24 cellular contexts compared by ENCODE assay signal in the genomic region with DNA sequence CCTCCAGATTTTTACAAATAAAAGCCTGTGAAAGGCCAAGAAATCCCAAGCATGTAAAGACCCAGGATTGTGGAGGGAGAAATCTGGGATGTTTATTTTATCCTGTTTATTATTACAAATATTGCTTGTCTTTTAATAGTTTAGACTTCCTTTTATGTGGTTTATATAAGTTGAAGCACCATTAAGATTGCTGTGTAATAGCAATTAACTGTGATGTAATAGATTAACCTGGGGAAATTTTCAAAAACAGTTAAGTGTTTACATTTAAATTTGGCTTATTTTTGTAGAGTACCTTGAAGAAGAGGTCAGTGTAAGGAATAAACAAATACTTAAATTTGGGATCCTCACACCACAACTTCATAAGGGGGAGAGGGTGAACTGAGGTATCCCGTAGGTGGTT. TPM values are rescaled to one million over a fixed set of nuclear protein-coding genes. Genes with fewer than 3 reads are reported as not detected.
A peak's percentile ranks its signal among the peaks of the same experiment; 100 is the strongest.
DNase-seq lines count a peak whose midpoint lies in the region; ATAC-seq, FAIRE-seq and TF ChIP-seq lines count a peak whose summit lies in the region.
"Had no signal": no experiment of that assay in that cellular context is flagged by ENCODE, and none has a peak within 500 bp of the region (broad histone marks: within the 10 kb centered on the region; RNA-seq: fewer than 3 reads in every experiment).

No MANE protein-coding gene starts in this region.

- no peak for TF ChIP-seq RAD21 in K562 (CRISPR knock-in tag; conservative IDR thresholded peaks at IDR 0.05 in 1 of 2, IDR thresholded peaks at IDR 0.05 in 1 of 2)

- H3K4me3 ChIP-seq in HUES48 (ENCODE audit: low read depth, low read length): no peak overlapping the region
- no peak overlapping the region for H3K4me3 ChIP-seq in K562
- no peak overlapping the region for H3K4me3 ChIP-seq in osteoblast (ENCODE audit: insufficient read depth, low read length)
- no peak overlapping the region for H3K4me3 ChIP-seq in left ventricle myocardium inferior
- H3K4me3 ChIP-seq: left lung, suprapubic skin, uterus had no signal

- H3K9me1 ChIP-seq in K562 (ENCODE audit: control insufficient read depth, insufficient read depth, low read length): no peaks in the 10 kb centered on the region

- intact Hi-C loops in K562 (cut with micrococcal nuclease): no loop called here
- intact Hi-C loops in left ventricle myocardium inferior (cut with micrococcal nuclease): no loop called here

- no peak for ATAC-seq in K562
- ATAC-seq in HG02970 (IDR thresholded peaks at IDR 0.05; ENCODE audit: low FRiP score, unreplicated experiment): no peak
- ATAC-seq in HG03460 (IDR thresholded peaks at IDR 0.05; ENCODE audit: unreplicated experiment): no peak
- ATAC-seq: left lung had no signal

- H3K4me1 Mint-ChIP-seq in activated naive CD4-positive, alpha-beta T cell treated with anti-CD3 and anti-CD28 coated beads, Interleukin-2, amount 50 U/mL, for 24 hours: peaks cover 48% of the 10 kb centered on the region

- H3K36me3 ChIP-seq in HUES48 (ENCODE audit: control insufficient read depth, insufficient read depth, low read length) (peaks cover 20% of the 10 kb centered on the region), K562 (ENCODE audit: control insufficient read depth, insufficient read depth, low read length) (peaks cover 46% of the 10 kb centered on the region), osteoblast (ENCODE audit: insufficient read depth, low read length) (peaks cover 12% of the 10 kb centered on the region), left ventricle myocardium inferior (peaks cover 20% of the 10 kb centered on the region)
- H3K36me3 ChIP-seq: uterus had no signal

- peak overlapping the region; percentile 69 for H3K4me3 Mint-ChIP-seq in activated naive CD4-positive, alpha-beta T cell treated with anti-CD3 and anti-CD28 coated beads, Interleukin-2, amount 50 U/mL, for 24 hours

- TF ChIP-seq POLR2A in K562 (conservative IDR thresholded peaks at IDR 0.05): no peak

- peaks cover 12% of the 10 kb centered on the region for H4K20me1 ChIP-seq in K562 (replicated peaks; ENCODE audit: control insufficient read depth, insufficient read depth, low read length)
- peaks cover 34% of the 10 kb centered on the region for H4K20me1 ChIP-seq in osteoblast (ENCODE audit: insufficient read depth, low read length)

- CTCF ChIA-PET in K562 (lab: Yijun Ruan, JAX; ENCODE audit: low intra/inter-chr PET ratio): no interaction called here

- no TSS peak for BruUV-seq in K562 (replicated peaks; lab: Mats Ljungman, UMichigan)

- peaks cover 11% of the 10 kb centered on the region for H3K36me3 Mint-ChIP-seq in activated naive CD4-positive, alpha-beta T cell treated with anti-CD3 and anti-CD28 coated beads, Interleukin-2, amount 50 U/mL, for 24 hours

- H3K79me2 ChIP-seq in K562 (ENCODE audit: control insufficient read depth, insufficient read depth, low read length) (peaks cover 77% of the 10 kb centered on the region), osteoblast (ENCODE audit: insufficient read depth, low read length) (peaks cover 76% of the 10 kb centered on the region)

- TF ChIP-seq CTCF in K562 (IDR thresholded peaks at IDR 0.05 in 2 of 3, conservative IDR thresholded peaks at IDR 0.05 in 1 of 3; ENCODE audit: insufficient read depth in 2 of 3, low read depth in 1 of 3, low read length in 3 of 3): no peak
- TF ChIP-seq CTCF in osteoblast (IDR thresholded peaks at IDR 0.05; ENCODE audit: extremely low read depth, low read depth, low read length): no peak
- no peak for TF ChIP-seq CTCF in left ventricle myocardium inferior (IDR thresholded peaks at IDR 0.05; ENCODE audit: borderline replicate concordance)

- 93% methylated on average over 1 of the region's 1 CpG for WGBS in K562 (ENCODE audit: insufficient coverage, low coverage, missing lambda C conversion rate)

- H3K27ac ChIP-seq in HUES48 (ENCODE audit: low read depth, low read length) (peak overlapping the region; percentile 46), K562 (ENCODE audit: extremely low read depth, low read depth, low read length) (no peak overlapping the region), osteoblast (ENCODE audit: low read depth, low read length) (peak overlapping the region; percentile 13), left ventricle myocardium inferior (replicated peaks) (no peak overlapping the region)
- H3K27ac ChIP-seq: suprapubic skin, uterus had no signal

- FAIRE-seq in K562 (lab: Jason Lieb, UNC): peak; percentile 26
- FAIRE-seq: astrocyte, G401.6, TTC549 had no signal

- no peaks in the 10 kb centered on the region; the same call in 1 of the 2 replicates for H3K9me3 ChIP-seq in HUES48 (ENCODE audit: control insufficient read depth, insufficient read depth, low read length)
- H3K9me3 ChIP-seq in K562 (replicated peaks; ENCODE audit: control insufficient read depth, insufficient read depth, low read depth, low read length): no peaks in the 10 kb centered on the region
- H3K9me3 ChIP-seq in osteoblast (ENCODE audit: low read depth, low read length): no peaks in the 10 kb centered on the region
- H3K9me3 ChIP-seq in left ventricle myocardium inferior (replicated peaks): no peaks in the 10 kb centered on the region
- H3K9me3 ChIP-seq: left lung, suprapubic skin, uterus had no signal

- H2AFZ ChIP-seq in K562 (ENCODE audit: low read depth, low read length) (no peak overlapping the region), osteoblast (ENCODE audit: low read length) (no peak overlapping the region)

- H3K27me3 Mint-ChIP-seq in activated naive CD4-positive, alpha-beta T cell treated with anti-CD3 and anti-CD28 coated beads, Interleukin-2, amount 50 U/mL, for 24 hours: no peaks in the 10 kb centered on the region

- H3K4me1 ChIP-seq in HUES48 (ENCODE audit: control insufficient read depth, insufficient read depth, low read length): peaks cover 29% of the 10 kb centered on the region
- H3K4me1 ChIP-seq in K562 (replicated peaks in 1 of 2; ENCODE audit: control insufficient read depth in 2 of 2, insufficient read depth in 2 of 2, low read length in 2 of 2): peaks cover 3 to 8% of the 10 kb centered on the region in 2 experiments; a peak in 3 of 5 replicates
- peaks cover 8% of the 10 kb centered on the region for H3K4me1 ChIP-seq in osteoblast (ENCODE audit: insufficient read depth, low read length)
- H3K4me1 ChIP-seq in left ventricle myocardium inferior: peaks cover 23% of the 10 kb centered on the region
- H3K4me1 ChIP-seq: uterus had no signal

- TF ChIP-seq EP300 in K562 (IDR thresholded peaks at IDR 0.05; ENCODE audit: low read length): no peak

- POLR2A ChIA-PET in K562 (lab: Yijun Ruan, JAX): no interaction called here

- in situ Hi-C loops in K562 (cut with MboI): no loop called here

- H3K9ac ChIP-seq in HUES48 (ENCODE audit: low read depth, low read length): no peak overlapping the region
- H3K9ac ChIP-seq in K562 (ENCODE audit: insufficient read depth in 1 of 2, low read depth in 2 of 2, low read length in 2 of 2): no peak overlapping the region

- H3K4me2 ChIP-seq in K562 (ENCODE audit: insufficient read depth, low read length): no peak overlapping the region
- H3K4me2 ChIP-seq in osteoblast (ENCODE audit: insufficient read depth, low read length): no peak overlapping the region

- H3K27ac Mint-ChIP-seq in activated naive CD4-positive, alpha-beta T cell treated with anti-CD3 and anti-CD28 coated beads, Interleukin-2, amount 50 U/mL, for 24 hours: peak overlapping the region; percentile 89

- no peak for DNase-seq in activated naive CD4-positive, alpha-beta T cell treated with anti-CD3 and anti-CD28 coated beads, Interleukin-2, amount 50 U/mL, for 16 hours
- DNase-seq in K562 (ENCODE audit: extremely low read depth in 1 of 4, low spot score in 3 of 4): no peak
- no peak for DNase-seq in osteoblast (ENCODE audit: insufficient read length, low spot score, missing footprints)
- no peak for DNase-seq in left ventricle myocardium inferior
- DNase-seq: activated CD4-positive, alpha-beta T cell treated with anti-CD3 and anti-CD28 coated beads for 48 hours; C1 segment of cervical spinal cord; cerebellar nuclear complex; DMS153; foreskin melanocyte; left lung; NCI-H1092 treated with DMSO at 0.1 percent for 48 hours; NCI-H2029; NCI-H226; NCI-H774; stimulated activated CD4-positive, alpha-beta T cell treated with anti-CD3 and anti-CD28 coated beads, Interleukin-1b, Interleukin-23, amount 100 ng/mL, for 48 hours; uterus had no signal

- H3K9me3 Mint-ChIP-seq in activated naive CD4-positive, alpha-beta T cell treated with anti-CD3 and anti-CD28 coated beads, Interleukin-2, amount 50 U/mL, for 24 hours: no peaks in the 10 kb centered on the region

- H3K27me3 ChIP-seq in HUES48 (ENCODE audit: control insufficient read depth, insufficient read depth, low read length) (no peaks in the 10 kb centered on the region), K562 (ENCODE audit: control insufficient read depth in 2 of 2, insufficient read depth in 2 of 2, low read length in 2 of 2) (no peaks in the 10 kb centered on the region), osteoblast (ENCODE audit: insufficient read depth, low read length) (no peaks in the 10 kb centered on the region), left ventricle myocardium inferior (ENCODE audit: low read depth) (no peaks in the 10 kb centered on the region)
- H3K27me3 ChIP-seq: left lung, suprapubic skin, uterus had no signal

TF ChIP-seq in K562, 482 proteins besides CTCF, POLR2A, EP300 and RAD21 (continues in another document):
- TF ChIP-seq YBX1 (IDR thresholded peaks at IDR 0.05) (no peak), ERF (CRISPR knock-in tag; IDR thresholded peaks at IDR 0.05) (no peak), ARID1B (IDR thresholded peaks at IDR 0.05) (no peak), RBM14 (IDR thresholded peaks at IDR 0.05; ENCODE audit: borderline replicate concordance, insufficient read depth, low read depth, low read length) (no peak)

RNA-seq across cellular contexts. Expression of a gene that starts 27.0 kb away (rescaled TPM):
- total RNA-seq in K562 (2011; cell fraction: chromatin; rRNA removed; ENCODE audit: low replicate concordance): 28.5 and 56.2 TPM in 2 replicates
- 14.8 and 19.5 TPM in 2 replicates for total RNA-seq in K562 (2011; cell fraction: nucleolus; rRNA removed)
- 43.9 and 84.6 TPM in 2 replicates for total RNA-seq in K562 (2011; cell fraction: nucleoplasm; rRNA removed)
- total RNA-seq in K562 (2014; rRNA removed) (9.4 and 10.5 TPM in 2 replicates), K562 (2014; rRNA removed; fragmentation: Illumina TruSeq; extraction: Trizol) (27.9 and 29.5 TPM in 2 replicates), K562 (2015; rRNA removed; fragmentation: Illumina TruSeq; extraction: Trizol) (22.7 and 25.7 TPM in 2 replicates), K562 (2021) (50.7 and 50.8 TPM in 2 replicates), osteoblast (12.4 and 14.5 TPM in 2 replicates), left ventricle myocardium inferior (72.6 TPM)
- polyA plus RNA-seq in K562 (2011; rRNA removed) (22.6 and 40.3 TPM in 2 replicates), K562 (2014; fragmentation: Illumina TruSeq; extraction: Trizol) (51.0 and 51.2 TPM in 2 replicates), K562 (2014; fragmentation: Nextera tagmentation; extraction: Ambion mirVana) (1 to 10 TPM; 3.4 to 8.4 TPM), K562 (2014; rRNA removed) (32.7 and 34.3 TPM in 2 replicates)
- 18.5 and 29.2 TPM in 2 replicates for polyA plus RNA-seq in K562 (2011; cell fraction: cytosol; rRNA removed)
- 22.9 and 26.1 TPM in 2 replicates for polyA plus RNA-seq in K562 (2011; cell fraction: nucleus; rRNA removed)
- 41.2 and 44.4 TPM in 2 replicates for polyA plus RNA-seq in K562 (2012)
- 25.1 and 32.6 TPM in 2 replicates for polyA minus RNA-seq in K562 (2011; rRNA and poly(A)+ RNA removed)
- polyA minus RNA-seq in K562 (2011; cell fraction: cytosol; rRNA and poly(A)+ RNA removed): 23.1 and 26.0 TPM in 2 replicates
- polyA minus RNA-seq in K562 (2011; cell fraction: nucleus; rRNA and poly(A)+ RNA removed): 12.1 and 20.3 TPM in 2 replicates

Comparison
In these comparisons a context has a peak if more than half of its experiments do, and no peak if none do; other contexts are left out.
1. H3K27ac ChIP-seq: peak in HUES48 (single experiment) and osteoblast (single experiment); none in K562 (single experiment) and left ventricle myocardium inferior (single experiment).